11 cellular contexts compared by ENCODE assay signal in the genomic region with DNA sequence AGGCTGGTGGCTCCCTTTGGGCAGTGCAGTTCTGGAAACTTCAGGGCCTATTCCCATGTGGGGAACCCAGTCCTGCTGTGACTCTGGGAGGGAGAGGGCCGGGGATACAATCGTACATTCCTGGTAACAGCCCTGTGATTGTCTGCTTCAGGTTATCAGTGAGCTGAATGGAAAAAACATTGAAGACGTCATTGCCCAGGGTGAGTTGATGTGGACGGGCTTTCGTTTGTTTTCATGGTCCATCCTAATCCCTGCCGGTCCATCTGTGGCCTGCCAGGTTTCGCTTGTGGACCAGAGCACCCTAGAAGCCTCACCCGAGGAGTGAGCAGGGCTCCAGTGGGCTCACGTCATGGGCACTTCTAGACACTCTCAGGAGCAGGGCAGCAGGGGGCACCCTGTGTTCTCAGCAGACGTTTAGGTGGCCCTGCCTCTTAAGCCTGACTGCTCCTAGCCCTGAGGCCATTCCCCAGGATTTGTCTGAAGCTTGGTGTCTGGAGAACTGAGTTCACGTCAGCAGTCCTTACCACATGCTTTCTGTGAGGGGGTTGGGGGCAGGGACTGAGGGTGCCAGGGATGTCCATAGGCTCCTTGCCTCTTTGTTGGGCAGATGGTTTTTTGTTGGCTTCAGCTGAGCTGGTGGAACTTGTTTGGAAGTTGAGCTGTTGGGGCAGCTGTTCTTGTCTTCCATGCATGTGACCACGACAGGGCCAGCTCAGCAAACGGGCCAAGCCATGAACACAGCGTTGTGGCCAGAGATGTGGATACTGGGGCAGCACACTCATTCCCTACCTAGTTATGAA.
DNase-seq lines count a peak whose midpoint lies in the region; ATAC-seq lines count a peak whose summit lies in the region.
"Had no signal": no experiment of that assay in that cellular context is flagged by ENCODE, and none has a peak within 500 bp of the region (broad histone marks: within the 10 kb centered on the region; RNA-seq: fewer than 3 reads in every experiment).

No MANE protein-coding gene starts in this region.

- H3K36me3 Mint-ChIP-seq in activated naive CD8-positive, alpha-beta T cell treated with anti-CD3 and anti-CD28 coated beads, Interleukin-2, amount 50 U/mL, for 24 hours (ENCODE audit: low read depth), result peaks cover 39% of the 10 kb centered on the region
- peaks cover 8% of the 10 kb centered on the region for H3K36me3 Mint-ChIP-seq in memory B cell

- peaks cover 30 to 50% (median 47%) of the 10 kb centered on the region in 10 experiments for H3K4me1 ChIP-seq in BLaER1 treated with 17β-estradiol and CSF1 and Interleukin-3, amounts not matched to agents 10 nM and 100 nM
- H3K4me1 ChIP-seq in HUES48 (ENCODE audit: control insufficient read depth, insufficient read depth, low read length), result peaks cover 13% of the 10 kb centered on the region; the same call in 1 of the 2 replicates

- no peaks in the 10 kb centered on the region for H3K9me3 Mint-ChIP-seq in activated naive CD8-positive, alpha-beta T cell treated with anti-CD3 and anti-CD28 coated beads, Interleukin-2, amount 50 U/mL, for 24 hours
- H3K9me3 Mint-ChIP-seq in memory B cell, result no peaks in the 10 kb centered on the region

- DNase-seq in activated naive CD8-positive, alpha-beta T cell treated with anti-CD3 and anti-CD28 coated beads, Interleukin-2, amount 50 U/mL, for 24 hours, result no peak
- DNase-seq in memory B cell (ENCODE audit: low spot score in 2 of 2) (no peak), DMS 273 (lab: John Stamatoyannopoulos, UW; ENCODE audit: unreplicated experiment) (no peak), SKM-1 treated with dmso at 0.1 percent for 144 hours (lab: John Stamatoyannopoulos, UW; ENCODE audit: unreplicated experiment) (no peak), NCI-H1092 treated with DMSO at 0.1 percent for 48 hours (lab: John Stamatoyannopoulos, UW) (no peak), SHP77 treated with DMSO at 0.1 percent for 48 hours (lab: John Stamatoyannopoulos, UW) (no peak)
- DNase-seq: activated effector memory CD4-positive, alpha-beta T cell treated with anti-CD3 and anti-CD28 coated beads, Interleukin-2, amount 50 U/mL, for 16 hours had no signal

- ATAC-seq in activated naive CD8-positive, alpha-beta T cell treated with anti-CD3 and anti-CD28 coated beads, Interleukin-2, amount 50 U/mL, for 24 hours, result no peak
- no peak for ATAC-seq in memory B cell (ENCODE audit: low read depth)
- ATAC-seq: mucosa of descending colon had no signal

- peak overlapping the region; percentile 94 to 100 (median 98) for H3K9ac ChIP-seq in BLaER1 treated with 17β-estradiol and CSF1 and Interleukin-3, amounts not matched to agents 10 nM and 100 nM
- H3K9ac ChIP-seq in HUES48 (ENCODE audit: low read depth, low read length), result peak overlapping the region; percentile 100

- peak overlapping the region; percentile 93 for H3K4me3 Mint-ChIP-seq in activated naive CD8-positive, alpha-beta T cell treated with anti-CD3 and anti-CD28 coated beads, Interleukin-2, amount 50 U/mL, for 24 hours
- H3K4me3 Mint-ChIP-seq in memory B cell, result peak overlapping the region; percentile 94

- peak overlapping the region; percentile 88 to 100 (median 98) for H3K4me3 ChIP-seq in BLaER1 treated with 17β-estradiol and CSF1 and Interleukin-3, amounts not matched to agents 10 nM and 100 nM
- peak overlapping the region; percentile 98 for H3K4me3 ChIP-seq in HUES48 (ENCODE audit: low read depth, low read length)
- H3K4me3 ChIP-seq: mucosa of descending colon had no signal

- peaks cover 38% of the 10 kb centered on the region for H3K4me1 Mint-ChIP-seq in activated naive CD8-positive, alpha-beta T cell treated with anti-CD3 and anti-CD28 coated beads, Interleukin-2, amount 50 U/mL, for 24 hours
- peaks cover 13% of the 10 kb centered on the region for H3K4me1 Mint-ChIP-seq in memory B cell

- H3K27me3 Mint-ChIP-seq in activated naive CD8-positive, alpha-beta T cell treated with anti-CD3 and anti-CD28 coated beads, Interleukin-2, amount 50 U/mL, for 24 hours, result no peaks in the 10 kb centered on the region
- no peaks in the 10 kb centered on the region for H3K27me3 Mint-ChIP-seq in memory B cell

- peak overlapping the region; percentile 88 to 99 (median 95) for H3K4me2 ChIP-seq in BLaER1 treated with 17β-estradiol and CSF1 and Interleukin-3, amounts not matched to agents 10 nM and 100 nM

- peak overlapping the region; percentile 98 for H3K27ac Mint-ChIP-seq in activated naive CD8-positive, alpha-beta T cell treated with anti-CD3 and anti-CD28 coated beads, Interleukin-2, amount 50 U/mL, for 24 hours
- H3K27ac Mint-ChIP-seq in memory B cell, result peak overlapping the region; percentile 60

- no peaks in the 10 kb centered on the region for H3K9me3 ChIP-seq in BLaER1 treated with 17β-estradiol and CSF1 and Interleukin-3, amounts not matched to agents 10 nM and 100 nM (replicated peaks in 1 of 11)
- H3K9me3 ChIP-seq in HUES48 (ENCODE audit: control insufficient read depth, insufficient read depth, low read length), result no peaks in the 10 kb centered on the region
- H3K9me3 ChIP-seq: mucosa of descending colon, thoracic aorta had no signal

- peak overlapping the region; percentile 31 to 99 (median 96); a peak in 20 of 22 replicates for H3K27ac ChIP-seq in BLaER1 treated with 17β-estradiol and CSF1 and Interleukin-3, amounts not matched to agents 10 nM and 100 nM
- H3K27ac ChIP-seq in HUES48 (ENCODE audit: low read depth, low read length), result peak overlapping the region; percentile 63

- peaks cover 38 to 64% (median 55%) of the 10 kb centered on the region in 11 experiments for H3K36me3 ChIP-seq in BLaER1 treated with 17β-estradiol and CSF1 and Interleukin-3, amounts not matched to agents 10 nM and 100 nM
- peaks cover 34% of the 10 kb centered on the region for H3K36me3 ChIP-seq in HUES48 (ENCODE audit: control insufficient read depth, insufficient read depth, low read length)

- peaks cover 33 to 68% (median 64%) of the 10 kb centered on the region in 11 experiments; a peak in 21 of 22 replicates for H4K20me1 ChIP-seq in BLaER1 treated with 17β-estradiol and CSF1 and Interleukin-3, amounts not matched to agents 10 nM and 100 nM

- no peaks in the 10 kb centered on the region for H3K27me3 ChIP-seq in BLaER1 treated with 17β-estradiol and CSF1 and Interleukin-3, amounts not matched to agents 10 nM and 100 nM
- no peaks in the 10 kb centered on the region for H3K27me3 ChIP-seq in HUES48 (ENCODE audit: control insufficient read depth, insufficient read depth, low read length)
